ENCODE assay signal across 23 cellular contexts in the genomic region with DNA sequence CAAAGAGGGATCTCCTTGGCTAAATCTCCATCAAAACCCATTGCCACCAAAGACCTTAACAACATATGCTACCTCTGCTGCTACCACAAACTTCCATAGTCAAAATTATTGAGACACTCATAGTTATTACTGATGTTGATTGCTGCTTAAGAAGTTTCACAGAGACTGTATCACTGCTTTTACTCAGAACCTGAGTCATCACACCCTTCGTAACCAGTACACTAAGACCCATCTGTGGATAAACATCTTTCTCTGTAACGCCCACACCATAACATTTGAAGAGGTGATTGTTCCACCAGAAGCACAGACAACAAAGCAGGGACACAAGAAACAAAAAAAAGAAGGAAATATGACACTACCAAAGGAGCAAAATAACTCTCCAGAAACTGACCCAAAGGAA.
DNase-seq lines count a peak whose midpoint lies in the region; ATAC-seq and TF ChIP-seq lines count a peak whose summit lies in the region.
"Had no signal": no experiment of that assay in that cellular context is flagged by ENCODE, and none has a peak within 500 bp of the region (broad histone marks: within the 10 kb centered on the region; RNA-seq: fewer than 3 reads in every experiment).

No MANE protein-coding gene starts in this region.

- H3K9me3 ChIP-seq in IMR-90 (ENCODE audit: control insufficient read depth, insufficient read depth, low read length): peaks cover 3% of the 10 kb centered on the region
- H3K9me3 ChIP-seq: Caco-2, HAP-1, thoracic aorta had no signal

- no peak overlapping the region for H3K18ac ChIP-seq in IMR-90 (ENCODE audit: low read depth, low read length)

- no peak overlapping the region for H3K56ac ChIP-seq in IMR-90 (ENCODE audit: extremely low read depth, insufficient read depth, low read length)

- H3K4me2 ChIP-seq in IMR-90 (ENCODE audit: low read depth, low read length): no peak overlapping the region

- no peaks in the 10 kb centered on the region for H3K79me1 ChIP-seq in IMR-90 (ENCODE audit: low read depth in 1 of 2, low read length in 2 of 2)

- H3K14ac ChIP-seq in IMR-90 (replicated peaks; ENCODE audit: low read depth, low read length): no peak overlapping the region

- in situ Hi-C loops in IMR-90 (cut with MboI; ENCODE audit: low sequenced_read_pairs): no loop called here

- no peak overlapping the region for H2BK120ac ChIP-seq in IMR-90 (ENCODE audit: low read depth, low read length)

- no peaks in the 10 kb centered on the region for H3K27me3 ChIP-seq in IMR-90 (ENCODE audit: control insufficient read depth, insufficient read depth, low read length)

- no peak for TF ChIP-seq RAD21 in IMR-90 (IDR thresholded peaks at IDR 0.05; ENCODE audit: low read length)

- CTCF ChIA-PET in IMR-90 (lab: Yijun Ruan, JAX): no interaction called here

- dilution Hi-C loops in IMR-90 (cut with HindIII; ENCODE audit: low sequenced_read_pairs, unreplicated experiment): no loop called here

- intact Hi-C loops in IMR-90 (cut with micrococcal nuclease): loop anchor here (10.0 kb wide), 1 partner anchor 217 kb away; no protein-coding TSS in a partner anchor

- ATAC-seq in IMR-90 (ENCODE audit: low read depth): no peak
- ATAC-seq in HG03439 (IDR thresholded peaks at IDR 0.05; ENCODE audit: unreplicated experiment): no peak
- no peak for ATAC-seq in HG02798 (IDR thresholded peaks at IDR 0.05; ENCODE audit: poor library complexity, unreplicated experiment)
- ATAC-seq in stimulated activated naive CD8-positive, alpha-beta T cell treated with anti-CD3 and anti-CD28 coated beads, Interleukin-15, Interleukin-2, amounts not matched to agents 100 U/mL and 50 U/mL, for 24 hours: no peak
- ATAC-seq: activated CD4-positive, CD25-positive, alpha-beta regulatory T cell treated with anti-CD3 and anti-CD28 coated beads, Interleukin-2, amount 50 U/mL, for 24 hours; activated naive CD4-positive, alpha-beta T cell treated with anti-CD3 and anti-CD28 coated beads, Interleukin-2, amount 50 U/mL, for 72 hours; HepG2; left cardiac atrium; sciatic nerve had no signal

- DNase-seq in IMR-90: peak; percentile 20
- DNase-seq in amniotic epithelial cell (ENCODE audit: low read depth): peak; percentile 86
- peak; percentile 11 for DNase-seq in fibroblast of peridontal ligament (ENCODE audit: extremely low read depth)
- DNase-seq in skeletal muscle cell (ENCODE audit: low read depth): peak; percentile 41
- no peak for DNase-seq in stimulated activated naive CD8-positive, alpha-beta T cell treated with anti-CD3 and anti-CD28 coated beads, Interleukin-15, Interleukin-2, amounts not matched to agents 100 U/mL and 50 U/mL, for 24 hours
- DNase-seq: activated CD4-positive, alpha-beta memory T cell treated with anti-CD3 and anti-CD28 coated beads for 36 hours; activated CD8-positive, alpha-beta memory T cell treated with anti-CD3 and anti-CD28 coated beads, Interleukin-2, amount 50 U/mL, for 48 hours; anterior cingulate cortex; C1 segment of cervical spinal cord; Caco-2; DMS79 treated with DMSO at 0.1 percent for 48 hours; left cardiac atrium; NCI-H526 treated with DMSO at 0.1 percent for 48 hours; stimulated activated naive CD4-positive, alpha-beta T cell had no signal

- no peak overlapping the region for H3K4me3 ChIP-seq in IMR-90 (ENCODE audit: insufficient read depth, low read depth, low read length)
- H3K4me3 ChIP-seq in skeletal muscle cell (ENCODE audit: low read depth, low read length): no peak overlapping the region
- H3K4me3 ChIP-seq: HAP-1, thoracic aorta had no signal

- H3K9ac ChIP-seq in IMR-90 (ENCODE audit: low read depth, low read length): no peak overlapping the region
- H3K9ac ChIP-seq: parathyroid adenoma had no signal

- no peak overlapping the region for H3K27ac ChIP-seq in IMR-90 (ENCODE audit: insufficient read depth, low read length)
- H3K27ac ChIP-seq: parathyroid adenoma, thoracic aorta had no signal

- no peak overlapping the region for H2BK15ac ChIP-seq in IMR-90 (ENCODE audit: low read depth, low read length)

- no peak overlapping the region for H4K5ac ChIP-seq in IMR-90 (ENCODE audit: low read depth, low read length)

- no peak overlapping the region for H4K8ac ChIP-seq in IMR-90 (ENCODE audit: low read depth in 2 of 2, low read length in 2 of 2)

- no TSS peak for BruUV-seq in IMR-90 (replicated peaks; lab: Mats Ljungman, UMichigan)

- no peak overlapping the region for H2BK5ac ChIP-seq in IMR-90 (ENCODE audit: low read depth, low read length, poor library complexity, severe bottlenecking)

- H3K9me1 ChIP-seq in IMR-90 (ENCODE audit: insufficient read depth, low read length): no peaks in the 10 kb centered on the region

- no peaks in the 10 kb centered on the region for H3K36me3 ChIP-seq in IMR-90 (ENCODE audit: control insufficient read depth, insufficient read depth, low read length)
- H3K36me3 ChIP-seq: HAP-1, thoracic aorta had no signal

- no peak overlapping the region for H2AK5ac ChIP-seq in IMR-90 (ENCODE audit: low read depth, low read length)

- H4K91ac ChIP-seq in IMR-90 (ENCODE audit: insufficient read depth, low read depth, low read length): no peak overlapping the region

- WGBS in IMR-90 (ENCODE audit: extremely low coverage in 2 of 2, insufficient read length in 1 of 2), 2 experiments: no CpG with 5 or more reads among the region's 2 CpGs

- POLR2A ChIA-PET in IMR-90 (lab: Charles Lee; ENCODE audit: unreplicated experiment): no interaction called here

- no peak overlapping the region for H2AK9ac ChIP-seq in IMR-90 (replicated peaks; ENCODE audit: low read depth, low read length, poor library complexity)

- H3K23ac ChIP-seq in IMR-90 (ENCODE audit: low read depth, low read length): no peak overlapping the region

- H3K4me1 ChIP-seq in IMR-90 (ENCODE audit: control insufficient read depth, insufficient read depth, low read length): no peaks in the 10 kb centered on the region
- H3K4me1 ChIP-seq: Caco-2, HAP-1, parathyroid adenoma had no signal

- no peaks in the 10 kb centered on the region for H4K20me1 ChIP-seq in IMR-90 (ENCODE audit: insufficient read depth, low read length)

- TF ChIP-seq CTCF in IMR-90 (conservative IDR thresholded peaks at IDR 0.05; ENCODE audit: low read depth, low read length): no peak

- no peak overlapping the region for H2BK20ac ChIP-seq in IMR-90 (ENCODE audit: low read depth, low read length)

- no peak for TF ChIP-seq POLR2A in IMR-90 (IDR thresholded peaks at IDR 0.05; ENCODE audit: low read depth, low read length)

- no peak overlapping the region for H3K4ac ChIP-seq in IMR-90 (ENCODE audit: low read depth, low read length)

- no peak overlapping the region for H2AFZ ChIP-seq in IMR-90 (replicated peaks; ENCODE audit: low read length, poor library complexity)
- H2AFZ ChIP-seq: parathyroid adenoma had no signal

TF ChIP-seq in IMR-90, 13 proteins besides CTCF, POLR2A, EP300 and RAD21:
- TF ChIP-seq, protein P1, sequence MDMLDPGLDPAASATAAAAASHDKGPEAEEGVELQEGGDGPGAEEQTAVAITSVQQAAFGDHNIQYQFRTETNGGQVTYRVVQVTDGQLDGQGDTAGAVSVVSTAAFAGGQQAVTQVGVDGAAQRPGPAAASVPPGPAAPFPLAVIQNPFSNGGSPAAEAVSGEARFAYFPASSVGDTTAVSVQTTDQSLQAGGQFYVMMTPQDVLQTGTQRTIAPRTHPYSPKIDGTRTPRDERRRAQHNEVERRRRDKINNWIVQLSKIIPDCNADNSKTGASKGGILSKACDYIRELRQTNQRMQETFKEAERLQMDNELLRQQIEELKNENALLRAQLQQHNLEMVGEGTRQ (IDR thresholded peaks at IDR 0.05; ENCODE audit: low read depth, low read length): no peak
- TF ChIP-seq BHLHE40 (IDR thresholded peaks at IDR 0.05; ENCODE audit: low read depth, low read length) (no peak), RFX5 (IDR thresholded peaks at IDR 0.05; ENCODE audit: low read depth, low read length) (no peak), MAFK (IDR thresholded peaks at IDR 0.05; ENCODE audit: low read depth, low read length) (no peak), CHD1 (IDR thresholded peaks at IDR 0.05; ENCODE audit: low read depth, low read length) (no peak), FOS (IDR thresholded peaks at IDR 0.05; ENCODE audit: low read depth, low read length) (no peak), MXI1 (IDR thresholded peaks at IDR 0.05; ENCODE audit: borderline replicate concordance, low read depth, low read length) (no peak), RCOR1 (IDR thresholded peaks at IDR 0.05; ENCODE audit: insufficient replicate concordance, low read length) (no peak), SMC3 (IDR thresholded peaks at IDR 0.05; ENCODE audit: low read depth, low read length) (no peak), MAZ (IDR thresholded peaks at IDR 0.05; ENCODE audit: borderline replicate concordance, low read depth, low read length) (no peak), NFE2L2 (IDR thresholded peaks at IDR 0.05; ENCODE audit: low read depth, low read length) (no peak), CEBPB (IDR thresholded peaks at IDR 0.05; ENCODE audit: low read depth, low read length) (no peak)
- TF ChIP-seq, protein P2, sequence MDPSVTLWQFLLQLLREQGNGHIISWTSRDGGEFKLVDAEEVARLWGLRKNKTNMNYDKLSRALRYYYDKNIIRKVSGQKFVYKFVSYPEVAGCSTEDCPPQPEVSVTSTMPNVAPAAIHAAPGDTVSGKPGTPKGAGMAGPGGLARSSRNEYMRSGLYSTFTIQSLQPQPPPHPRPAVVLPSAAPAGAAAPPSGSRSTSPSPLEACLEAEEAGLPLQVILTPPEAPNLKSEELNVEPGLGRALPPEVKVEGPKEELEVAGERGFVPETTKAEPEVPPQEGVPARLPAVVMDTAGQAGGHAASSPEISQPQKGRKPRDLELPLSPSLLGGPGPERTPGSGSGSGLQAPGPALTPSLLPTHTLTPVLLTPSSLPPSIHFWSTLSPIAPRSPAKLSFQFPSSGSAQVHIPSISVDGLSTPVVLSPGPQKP (IDR thresholded peaks at IDR 0.05; ENCODE audit: borderline replicate concordance, low read depth, low read length): no peak
